Comparison of ENCODE assay signal across 1 cellular context in genomic region chr2:26344581-26345283, GRCh38.
TF ChIP-seq lines count a peak whose summit lies in the region.

No MANE protein-coding gene starts in this region.

TF ChIP-seq in GM23338, 12 proteins besides CTCF, POLR2A, EP300 and RAD21 (continued from another document):
- TF ChIP-seq ETS1 (IDR thresholded peaks at IDR 0.05) (no peak), JUNB (IDR thresholded peaks at IDR 0.05; ENCODE audit: unreplicated experiment) (no peak)
